In the genomic region with DNA sequence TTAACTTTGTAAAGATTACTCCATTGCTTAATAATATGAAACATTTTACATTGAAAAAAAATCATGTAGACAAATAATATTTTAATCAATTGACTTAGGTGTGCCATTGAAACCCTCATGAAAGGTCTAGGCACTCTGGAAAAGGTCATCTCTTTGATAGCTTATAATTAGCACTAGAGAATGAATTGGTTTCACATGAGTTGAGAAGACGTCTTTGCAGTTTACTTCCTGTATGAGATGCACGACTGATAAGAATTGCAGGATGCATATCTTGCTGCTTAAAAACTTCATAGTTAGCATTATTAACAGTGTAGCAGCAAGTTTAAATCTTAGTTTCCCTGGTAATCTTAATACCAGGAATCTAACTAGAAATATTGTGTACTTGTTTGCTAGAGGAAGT, we compare ENCODE assay signal across 22 cellular contexts.
"Had no signal": no experiment of that assay in that cellular context is flagged by ENCODE, and none has a peak within 500 bp of the region (broad histone marks: within the 10 kb centered on the region; RNA-seq: fewer than 3 reads in every experiment).

No MANE protein-coding gene starts in this region.

- H3K36me3 ChIP-seq: colonic mucosa, esophagus squamous epithelium, gastrocnemius medialis, heart right ventricle, left lung, lower lobe of right lung had no signal

- H3K4me1 ChIP-seq: colonic mucosa, esophagus squamous epithelium, gastrocnemius medialis, heart right ventricle, left lung, lower lobe of right lung had no signal

- H3K4me3 ChIP-seq: colonic mucosa, esophagus squamous epithelium, gastrocnemius medialis, heart right ventricle, left lung, lower lobe of right lung, mucosa of descending colon had no signal

- H3K9me3 ChIP-seq: colonic mucosa, esophagus squamous epithelium, gastrocnemius medialis, lower lobe of right lung, mucosa of descending colon had no signal

- DNase-seq: colonic mucosa; cortex of kidney; effector CD8-positive, alpha-beta T cell; effector memory CD8-positive, alpha-beta T cell; endodermal cell; erythroblast; esophagus squamous epithelium; foreskin fibroblast; foreskin melanocyte; gastrocnemius medialis; glutamatergic neuron; head of caudate nucleus; heart right ventricle; hippocampal formation; left cardiac atrium; left lung; left ventricle myocardium superior; lower lobe of right lung; mesenchymal stem cell; mucosa of descending colon; naive B cell had no signal

- H3K27ac ChIP-seq: colonic mucosa, epithelial cell of prostate, esophagus squamous epithelium, gastrocnemius medialis, heart right ventricle, left lung, lower lobe of right lung had no signal

- H3K27me3 ChIP-seq: colonic mucosa, esophagus squamous epithelium, gastrocnemius medialis, heart right ventricle, left lung had no signal
